ENCODE assay signal across 24 cellular contexts in the genomic region with DNA sequence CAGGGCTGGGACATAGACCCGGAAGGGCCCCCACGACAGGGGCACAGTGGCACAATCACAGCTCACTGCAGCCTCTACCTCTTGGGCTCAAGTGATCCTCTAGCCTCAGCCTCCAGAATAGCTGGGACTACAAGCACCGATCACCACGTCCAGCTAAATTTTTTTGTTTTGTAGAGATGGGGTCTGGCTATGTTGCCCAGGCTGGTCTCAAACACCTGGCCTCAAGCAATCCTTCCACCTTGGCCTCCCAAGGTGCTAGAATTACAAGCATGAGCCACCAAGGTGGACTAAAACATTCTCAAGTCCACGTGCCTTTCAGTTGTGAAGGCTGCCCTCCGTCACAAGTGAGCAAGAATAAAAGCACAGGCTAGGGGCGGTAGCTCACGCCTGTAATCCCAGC.
"Had no signal": no experiment of that assay in that cellular context is flagged by ENCODE, and none has a peak within 500 bp of the region (broad histone marks: within the 10 kb centered on the region; RNA-seq: fewer than 3 reads in every experiment).

No MANE protein-coding gene starts in this region.

- H3K36me3 ChIP-seq: left lung had no signal

- FAIRE-seq: colon, endothelial cell of umbilical vein, frontal cortex, islet of Langerhans, keratinocyte had no signal

- ATAC-seq: foreskin keratinocyte; naive thymus-derived CD4-positive, alpha-beta T cell had no signal

- H3K4me3 Mint-ChIP-seq: memory B cell; naive thymus-derived CD4-positive, alpha-beta T cell had no signal

- H3K4me1 ChIP-seq: foreskin keratinocyte, gastroesophageal sphincter had no signal

- H3K4me3 ChIP-seq: coronary artery, dorsolateral prefrontal cortex, esophagus muscularis mucosa, gastroesophageal sphincter, heart right ventricle, left lung, lung had no signal

- H3K27me3 Mint-ChIP-seq: memory B cell; naive thymus-derived CD4-positive, alpha-beta T cell had no signal

- H3K27ac ChIP-seq: coronary artery, esophagus muscularis mucosa, foreskin keratinocyte, gastroesophageal sphincter, heart right ventricle, left lung had no signal

- DNase-seq: dermis blood vessel endothelial cell; effector CD4-positive, alpha-beta T cell; effector memory CD4-positive, alpha-beta T cell; foreskin keratinocyte; heart right ventricle; hippocampal formation; left cardiac atrium; left ventricle myocardium superior; mammary epithelial cell; mesendoderm; midbrain; naive thymus-derived CD4-positive, alpha-beta T cell had no signal

- H3K27ac Mint-ChIP-seq: memory B cell; naive thymus-derived CD4-positive, alpha-beta T cell had no signal

- H3K9me3 ChIP-seq: esophagus muscularis mucosa, gastroesophageal sphincter had no signal

- H3K27me3 ChIP-seq: dorsolateral prefrontal cortex, esophagus muscularis mucosa, foreskin keratinocyte, gastroesophageal sphincter, heart right ventricle, left lung had no signal
